ENCODE assay signal across 20 cellular contexts in the genomic region with DNA sequence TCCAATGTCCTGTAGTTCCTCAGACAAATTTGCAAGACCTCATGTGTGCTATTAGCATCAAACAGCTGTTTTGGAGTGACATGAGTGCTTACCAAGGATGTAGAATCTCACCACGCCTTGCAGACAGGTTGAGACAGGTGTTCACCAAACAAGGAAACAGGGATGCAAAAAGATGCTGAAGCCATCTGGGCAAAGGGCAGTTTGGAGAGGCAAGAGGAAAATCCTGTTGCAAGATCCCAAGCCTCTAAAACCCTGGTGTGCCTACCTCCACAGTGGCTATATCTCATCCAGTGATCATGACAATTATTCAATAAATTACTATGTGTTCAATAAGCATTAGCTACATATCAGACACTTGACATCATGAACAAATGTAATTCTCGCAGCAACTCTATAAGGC.
"Had no signal": no experiment of that assay in that cellular context is flagged by ENCODE, and none has a peak within 500 bp of the region (broad histone marks: within the 10 kb centered on the region; RNA-seq: fewer than 3 reads in every experiment).

No MANE protein-coding gene starts in this region.

- H3K9me3 ChIP-seq: lower lobe of right lung had no signal

- ATAC-seq: activated CD8-positive, alpha-beta T cell treated with anti-CD3 and anti-CD28 coated beads for 36 hours; activated T-cell treated with anti-CD3 and anti-CD28 coated beads, Interleukin-2, amount 50 U/mL, for 4 hours; effector memory CD8-positive, alpha-beta T cell; left lung; lower lobe of right lung; natural killer cell; stimulated activated naive B cell treated with anti-CD40 and anti-IgM and Interleukin-4, amounts not matched to agents 10 μg/mL and 1 μg/mL and 100 μg/mL, for 72 hours had no signal

- H3K4me3 ChIP-seq: left lung, lower lobe of right lung, right atrium auricular region, stomach, tibial artery had no signal

- H3K27me3 ChIP-seq: left lung, right atrium auricular region, stomach, tibial artery had no signal

- DNase-seq: activated B cell treated with CpG ODN at 0.5 μM for 24 hours; activated CD4-positive, alpha-beta T cell treated with anti-CD3 and anti-CD28 coated beads, Interleukin-2, amount 50 U/mL, for 1 hour; activated CD8-positive, alpha-beta T cell treated with anti-CD3 and anti-CD28 coated beads for 36 hours; activated T-cell treated with anti-CD3 and anti-CD28 coated beads, Interleukin-2, amount 50 U/mL, for 4 hours; anterior cingulate cortex; effector memory CD8-positive, alpha-beta T cell; foreskin fibroblast; head of caudate nucleus; hypothalamus; immature natural killer cell; left lung; lower lobe of right lung; mesenchymal stem cell; natural killer cell; stimulated activated CD4-positive, alpha-beta T cell treated with anti-CD3 and anti-CD28 coated beads, Interleukin-15, amount 100 ng/mL, for 24 hours; stimulated activated CD4-positive, alpha-beta T cell treated with anti-CD3 and anti-CD28 coated beads, Interleukin-2, amount 100 ng/mL, for 24 hours; stimulated activated naive B cell treated with anti-CD40 and anti-IgM and Interleukin-4, amounts not matched to agents 10 μg/mL and 1 μg/mL and 100 μg/mL, for 72 hours; stomach; tibial artery had no signal

- H3K4me1 ChIP-seq: left lung, lower lobe of right lung, right atrium auricular region, tibial artery had no signal

- H3K27ac ChIP-seq: left lung, lower lobe of right lung, right atrium auricular region, stomach, tibial artery had no signal

- H3K36me3 ChIP-seq: left lung, lower lobe of right lung, right atrium auricular region, stomach, tibial artery had no signal
